ENCODE assay signal across 39 cellular contexts in the genomic region with DNA sequence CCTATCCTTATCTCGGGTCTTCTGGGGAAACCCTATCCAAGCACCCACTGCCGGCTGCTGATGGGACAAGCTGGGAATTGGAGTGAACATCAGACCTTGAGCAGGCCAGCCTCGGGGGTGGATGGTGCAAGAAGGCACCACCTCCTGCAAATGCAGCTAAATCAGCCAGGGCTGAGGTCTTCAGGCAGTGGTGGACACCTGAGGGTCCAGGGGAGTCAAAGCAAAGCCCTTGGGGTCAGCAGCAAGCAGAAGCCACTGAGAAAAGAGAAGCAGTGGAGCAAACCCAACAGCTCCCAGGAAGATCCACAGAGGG. TPM values are rescaled to one million over a fixed set of nuclear protein-coding genes. Genes with fewer than 3 reads are reported as not detected.
"Had no signal": no experiment of that assay in that cellular context is flagged by ENCODE, and none has a peak within 500 bp of the region (broad histone marks: within the 10 kb centered on the region; RNA-seq: fewer than 3 reads in every experiment).

No MANE protein-coding gene starts in this region.

- DNase-seq: Karpas-422, Kasumi-1, KG1, MG63, MM.1S, MV-4-11, NCI-H1048, NCI-H1092, NCI-H1092 treated with DMSO at 0.1 percent for 48 hours, NCI-H1105, NCI-H1105 treated with DMSO at 0.1 percent for 48 hours, NCI-H1417, NCI-H1417 treated with DMSO at 0.1 percent for 48 hours, NCI-H1436, NCI-H1436 treated with DMSO at 0.1 percent for 48 hours, NCI-H146, NCI-H1694, NCI-H1694 treated with DMSO at 0.1 percent for 48 hours, NCI-H187, NCI-H187 treated with DMSO at 0.1 percent for 48 hours, NCI-H1930, NCI-H2029, NCI-H2029 treated with DMSO at 0.1 percent for 48 hours, NCI-H2081, NCI-H2081 treated with DMSO at 0.1 percent for 48 hours, NCI-H2107, NCI-H2171, NCI-H2171 treated with DMSO at 0.1 percent for 48 hours, NCI-H2227 treated with DMSO at 0.1 percent for 48 hours, NCI-H226, NCI-H345, NCI-H446, NCI-H446 treated with DMSO at 0.1 percent for 48 hours, NCI-H510A had no signal

- H3K36me3 ChIP-seq: MG63 had no signal

- H3K4me3 ChIP-seq: MG63 had no signal

- H3K27ac ChIP-seq: KMS-11 had no signal

RNA-seq across cellular contexts. Expression of gene ENPP7, which starts 55.4 kb away (rescaled TPM):
- total RNA-seq: LHCN-M2, M059J, MCF 10A, NCI-H460 had no signal
